Comparison of ENCODE assay signal across 9 cellular contexts in genomic region chr19:56748443-56748842, GRCh38.
DNase-seq lines count a peak whose midpoint lies in the region; ATAC-seq and TF ChIP-seq lines count a peak whose summit lies in the region.
"Had no signal": no experiment of that assay in that cellular context is flagged by ENCODE, and none has a peak within 500 bp of the region (broad histone marks: within the 10 kb centered on the region; RNA-seq: fewer than 3 reads in every experiment).

No MANE protein-coding gene starts in this region.

- H3K36me3 ChIP-seq in KMS-11 (ENCODE audit: insufficient read depth) (no peaks in the 10 kb centered on the region), breast epithelium (no peaks in the 10 kb centered on the region), liver (ENCODE audit: control insufficient read depth in 4 of 4, insufficient read depth in 3 of 4, low read depth in 1 of 4, low read length in 3 of 4) (no peaks in the 10 kb centered on the region)

- H3K9me3 Mint-ChIP-seq in naive thymus-derived CD8-positive, alpha-beta T cell, result peaks cover 19 to 76% (median 43%) of the 10 kb centered on the region in 9 donors

- intact Hi-C loops in breast epithelium (cut with DNase I; ENCODE audit: low total_unique reads), result no loop called here

- H3K79me2 ChIP-seq in KMS-11 (ENCODE audit: insufficient read depth, low read depth), result no peaks in the 10 kb centered on the region

- H3K27ac ChIP-seq in KMS-11 (no peak overlapping the region), breast epithelium (no peak overlapping the region), liver (ENCODE audit: low read depth in 1 of 2, low read length in 2 of 2) (no peak overlapping the region)

- H3K27me3 ChIP-seq in KMS-11 (ENCODE audit: insufficient read depth, low read depth) (no peaks in the 10 kb centered on the region), breast epithelium (peaks cover 0 to 4% of the 10 kb centered on the region in 2 donors), liver (ENCODE audit: control insufficient read depth in 4 of 4, insufficient read depth in 4 of 4, low read length in 3 of 4) (no peaks in the 10 kb centered on the region)

- H3K9ac ChIP-seq in KMS-11 (no peak overlapping the region), liver (ENCODE audit: low read depth in 1 of 2, low read length in 2 of 2) (no peak overlapping the region)

- no peak overlapping the region for H3K27ac Mint-ChIP-seq in naive thymus-derived CD8-positive, alpha-beta T cell

- DNase-seq in AML-193 (lab: John Stamatoyannopoulos, UW) (peak; percentile 1), breast epithelium (ENCODE audit: low spot score in 2 of 2) (no peak), activated gamma-delta T cell treated with Interleukin-2 at 50 U/mL for 16 hours (no peak), UCSD-AML1 (lab: John Stamatoyannopoulos, UW; ENCODE audit: unreplicated experiment) (no peak)
- DNase-seq in naive thymus-derived CD8-positive, alpha-beta T cell, result no peak
- DNase-seq: activated T-cell treated with anti-CD3 and anti-CD28 coated beads, Interleukin-2, amount 50 U/mL, for 1 hour had no signal

- TF ChIP-seq CTCF in KMS-11 (conservative IDR thresholded peaks at IDR 0.05; ENCODE audit: low read depth, low read length) (peak; percentile 67), breast epithelium (IDR thresholded peaks at IDR 0.05) (peak in 2 of 3 donors; percentile 54 to 59), liver (IDR thresholded peaks at IDR 0.05; ENCODE audit: low read depth, low read length, missing input control) (peak; percentile 74)

- no peak overlapping the region for H3K4me2 ChIP-seq in KMS-11

- peaks cover 0 to 6% (median 0%) of the 10 kb centered on the region in 5 donors for H3K27me3 Mint-ChIP-seq in naive thymus-derived CD8-positive, alpha-beta T cell

- peaks cover 6 to 44% (median 11%) of the 10 kb centered on the region in 3 donors for H3K36me3 Mint-ChIP-seq in naive thymus-derived CD8-positive, alpha-beta T cell

- no peak overlapping the region for H2AFZ ChIP-seq in KMS-11 (ENCODE audit: low read depth)

- no peaks in the 10 kb centered on the region for H3K4me1 Mint-ChIP-seq in naive thymus-derived CD8-positive, alpha-beta T cell

- H3K4me3 ChIP-seq in KMS-11 (IDR thresholded peaks at IDR 0.05; ENCODE audit: insufficient read depth, low read depth, low read length), result no peak overlapping the region
- H3K4me3 ChIP-seq in breast epithelium, result no peak overlapping the region
- no peak overlapping the region for H3K4me3 ChIP-seq in liver (ENCODE audit: low read depth in 1 of 3, low read length in 3 of 3)

- no peak for TF ChIP-seq POLR2A in breast epithelium (IDR thresholded peaks at IDR 0.05)

- 38% methylated on average over 5 of the region's 5 CpGs for WGBS in liver

- POLR2A ChIA-PET in naive thymus-derived CD8-positive, alpha-beta T cell (lab: Charles Lee), result no interaction called here

- ATAC-seq in naive thymus-derived CD8-positive, alpha-beta T cell, result no peak
- ATAC-seq in GM21528 (IDR thresholded peaks at IDR 0.05; ENCODE audit: low FRiP score, unreplicated experiment), result no peak

- TF ChIP-seq RAD21 in liver (IDR thresholded peaks at IDR 0.05), result peak; percentile 79 to 85

- H4K20me1 ChIP-seq in KMS-11 (ENCODE audit: insufficient read depth), result no peaks in the 10 kb centered on the region

- H3K4me1 ChIP-seq in KMS-11 (ENCODE audit: low read depth, poor library complexity, severe bottlenecking) (no peaks in the 10 kb centered on the region), breast epithelium (no peaks in the 10 kb centered on the region), liver (ENCODE audit: control insufficient read depth in 4 of 4, insufficient read depth in 4 of 4, low read length in 3 of 4) (no peaks in the 10 kb centered on the region)

- H3K9me3 ChIP-seq in breast epithelium (peaks cover 0 to under 1% of the 10 kb centered on the region in 2 donors), liver (ENCODE audit: control insufficient read depth in 4 of 4, low read length in 3 of 4) (peaks cover 0 to 1% (median 0%) of the 10 kb centered on the region in 4 donors)

- H3K4me3 Mint-ChIP-seq in naive thymus-derived CD8-positive, alpha-beta T cell, result no peak overlapping the region

TF ChIP-seq in liver, 16 proteins besides CTCF, POLR2A, EP300 and RAD21:
- TF ChIP-seq EGR1 (IDR thresholded peaks at IDR 0.05; ENCODE audit: low read depth in 2 of 2) (no peak), GABPA (IDR thresholded peaks at IDR 0.05 in 1 of 2, conservative IDR thresholded peaks at IDR 0.05 in 1 of 2) (no peak), ATF3 (IDR thresholded peaks at IDR 0.05) (no peak), RXRA (IDR thresholded peaks at IDR 0.05) (no peak), FOXA1 (IDR thresholded peaks at IDR 0.05) (no peak), FOXA2 (IDR thresholded peaks at IDR 0.05) (no peak), SP1 (IDR thresholded peaks at IDR 0.05) (no peak), HNF4G (IDR thresholded peaks at IDR 0.05) (no peak), YY1 (IDR thresholded peaks at IDR 0.05) (no peak), TAF1 (conservative IDR thresholded peaks at IDR 0.05) (no peak), HNF4A (conservative IDR thresholded peaks at IDR 0.05) (no peak), JUND (IDR thresholded peaks at IDR 0.05) (no peak), ZBTB33 (IDR thresholded peaks at IDR 0.05) (no peak)
- TF ChIP-seq, protein P1, sequence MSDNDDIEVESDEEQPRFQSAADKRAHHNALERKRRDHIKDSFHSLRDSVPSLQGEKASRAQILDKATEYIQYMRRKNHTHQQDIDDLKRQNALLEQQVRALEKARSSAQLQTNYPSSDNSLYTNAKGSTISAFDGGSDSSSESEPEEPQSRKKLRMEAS (IDR thresholded peaks at IDR 0.05), result no peak
- TF ChIP-seq, protein P2, sequence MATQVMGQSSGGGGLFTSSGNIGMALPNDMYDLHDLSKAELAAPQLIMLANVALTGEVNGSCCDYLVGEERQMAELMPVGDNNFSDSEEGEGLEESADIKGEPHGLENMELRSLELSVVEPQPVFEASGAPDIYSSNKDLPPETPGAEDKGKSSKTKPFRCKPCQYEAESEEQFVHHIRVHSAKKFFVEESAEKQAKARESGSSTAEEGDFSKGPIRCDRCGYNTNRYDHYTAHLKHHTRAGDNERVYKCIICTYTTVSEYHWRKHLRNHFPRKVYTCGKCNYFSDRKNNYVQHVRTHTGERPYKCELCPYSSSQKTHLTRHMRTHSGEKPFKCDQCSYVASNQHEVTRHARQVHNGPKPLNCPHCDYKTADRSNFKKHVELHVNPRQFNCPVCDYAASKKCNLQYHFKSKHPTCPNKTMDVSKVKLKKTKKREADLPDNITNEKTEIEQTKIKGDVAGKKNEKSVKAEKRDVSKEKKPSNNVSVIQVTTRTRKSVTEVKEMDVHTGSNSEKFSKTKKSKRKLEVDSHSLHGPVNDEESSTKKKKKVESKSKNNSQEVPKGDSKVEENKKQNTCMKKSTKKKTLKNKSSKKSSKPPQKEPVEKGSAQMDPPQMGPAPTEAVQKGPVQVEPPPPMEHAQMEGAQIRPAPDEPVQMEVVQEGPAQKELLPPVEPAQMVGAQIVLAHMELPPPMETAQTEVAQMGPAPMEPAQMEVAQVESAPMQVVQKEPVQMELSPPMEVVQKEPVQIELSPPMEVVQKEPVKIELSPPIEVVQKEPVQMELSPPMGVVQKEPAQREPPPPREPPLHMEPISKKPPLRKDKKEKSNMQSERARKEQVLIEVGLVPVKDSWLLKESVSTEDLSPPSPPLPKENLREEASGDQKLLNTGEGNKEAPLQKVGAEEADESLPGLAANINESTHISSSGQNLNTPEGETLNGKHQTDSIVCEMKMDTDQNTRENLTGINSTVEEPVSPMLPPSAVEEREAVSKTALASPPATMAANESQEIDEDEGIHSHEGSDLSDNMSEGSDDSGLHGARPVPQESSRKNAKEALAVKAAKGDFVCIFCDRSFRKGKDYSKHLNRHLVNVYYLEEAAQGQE (IDR thresholded peaks at IDR 0.05), result no peak

Comparison
In these comparisons a context has a peak if more than half of its experiments do, and no peak if none do; other contexts are left out.
1. DNase-seq: peak in AML-193 (2 of 2); none in breast epithelium (0 of 2), activated gamma-delta T cell treated with Interleukin-2 at 50 U/mL for 16 hours (single experiment), naive thymus-derived CD8-positive, alpha-beta T cell (0 of 10) and UCSD-AML1 (single experiment).
2. Peak in every context shown above with its lines, with median percentiles within 50 percentile points of each other: CTCF ChIP-seq.